ENCODE assay signal across 7 cellular contexts in the genomic region with DNA sequence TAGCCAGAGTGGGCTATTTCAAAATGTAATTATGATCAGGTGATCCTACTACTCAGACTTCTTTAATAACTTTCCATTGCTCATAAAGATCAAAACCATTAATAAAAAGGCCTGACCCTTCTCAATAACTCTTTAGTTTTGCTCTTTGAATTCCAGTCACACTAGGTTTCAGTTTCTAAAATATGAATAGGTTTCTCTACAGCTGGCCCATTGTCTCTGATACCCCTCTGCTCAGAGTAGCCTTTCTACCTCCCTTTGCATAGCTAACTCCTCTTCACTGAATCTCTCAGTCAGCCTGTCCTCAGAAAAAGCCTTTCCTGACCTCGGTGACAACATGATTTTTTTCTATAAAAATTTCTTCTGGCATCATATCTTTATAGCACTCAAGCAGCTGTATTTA.
"Had no signal": no experiment of that assay in that cellular context is flagged by ENCODE, and none has a peak within 500 bp of the region (broad histone marks: within the 10 kb centered on the region; RNA-seq: fewer than 3 reads in every experiment).

No MANE protein-coding gene starts in this region.

- H3K4me3 Mint-ChIP-seq: GM23338, H9, IgD-negative memory B cell had no signal

- H3K4me3 ChIP-seq: GM23338 had no signal

- H3K27ac ChIP-seq: HL-60 had no signal

- H3K4me2 ChIP-seq: GM23338 had no signal

- H3K4me1 Mint-ChIP-seq: GM23338, H9, IgD-negative memory B cell had no signal

- H3K27me3 Mint-ChIP-seq: IgD-negative memory B cell had no signal

- H2AFZ ChIP-seq: GM23338 had no signal

- DNase-seq: H9, HCEC 1CT, KBM-7 had no signal

- H3K36me3 Mint-ChIP-seq: IgD-negative memory B cell had no signal

- H3K27ac Mint-ChIP-seq: GM23338, H9, IgD-negative memory B cell had no signal

- ATAC-seq: GM23338, HepG2 had no signal
